ENCODE assay signal across 7 cellular contexts in the genomic region with DNA sequence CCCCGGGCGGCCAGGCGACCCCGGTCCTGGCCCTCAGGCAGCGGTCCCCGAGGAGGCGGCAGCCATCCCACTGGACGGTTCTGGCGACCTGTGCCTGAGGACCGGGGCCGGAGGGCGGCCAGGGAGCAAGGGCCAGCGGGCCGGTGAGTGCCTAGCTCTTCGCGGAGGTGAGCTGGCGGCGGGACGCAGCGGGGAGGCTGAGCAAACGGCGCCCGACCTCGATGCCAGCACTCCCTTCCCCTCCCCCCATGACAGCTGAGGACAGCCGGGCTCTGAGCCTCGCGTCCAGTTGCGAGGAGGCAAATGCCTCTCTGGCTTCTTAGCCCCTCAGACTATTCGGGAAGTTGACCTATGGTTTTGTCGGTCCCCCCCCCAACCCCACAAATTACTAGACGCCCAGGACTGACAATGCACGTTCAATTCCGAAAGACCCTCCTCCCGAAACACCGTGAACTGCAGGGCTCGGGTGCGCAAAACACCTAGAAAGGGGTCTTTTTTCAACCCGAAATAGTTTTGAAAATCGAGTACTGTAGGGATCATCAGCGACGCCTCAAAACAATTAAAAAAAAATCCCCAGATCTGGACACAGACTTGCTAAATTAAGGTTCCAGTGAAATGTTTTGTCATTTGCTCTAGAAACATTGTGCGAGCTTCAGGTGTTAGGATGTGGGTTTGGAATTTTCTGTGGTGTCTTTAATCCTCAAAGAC. TPM values are rescaled to one million over a fixed set of nuclear protein-coding genes. Genes with fewer than 3 reads are reported as not detected.
A peak's percentile ranks its signal among the peaks of the same experiment; 100 is the strongest.
DNase-seq lines count a peak whose midpoint lies in the region; TF ChIP-seq lines count a peak whose summit lies in the region.

No MANE protein-coding gene starts in this region.

- TF ChIP-seq POLR2A in breast epithelium (IDR thresholded peaks at IDR 0.05): no peak

- peak overlapping the region; percentile 99 for H3K4me3 ChIP-seq in GM12865 (ENCODE audit: low read depth, low read length)
- peak overlapping the region; percentile 71 to 91 (median 76) for H3K4me3 ChIP-seq in breast epithelium
- peak overlapping the region; percentile 96 for H3K4me3 ChIP-seq in skeletal muscle satellite cell (ENCODE audit: low read length)

- H3K9me3 ChIP-seq in breast epithelium: no peaks in the 10 kb centered on the region
- H3K9me3 ChIP-seq in skeletal muscle satellite cell (replicated peaks; ENCODE audit: low read length): no peaks in the 10 kb centered on the region

- in situ Hi-C loops in SK-MEL-5 (cut with HindIII; ENCODE audit: low pct_unique_long_range_greater_than_20kb, low sequenced_read_pairs): no loop called here

- intact Hi-C loops in breast epithelium (cut with DNase I; ENCODE audit: low total_unique reads): no loop called here

- peak overlapping the region; percentile 89 for H3K27ac ChIP-seq in breast epithelium

- no peak for TF ChIP-seq CTCF in GM12865 (IDR thresholded peaks at IDR 0.05; ENCODE audit: insufficient read depth, low read depth, low read length, missing control alignments)
- TF ChIP-seq CTCF in breast epithelium (IDR thresholded peaks at IDR 0.05): no peak

- H3K27me3 ChIP-seq in breast epithelium (no peaks in the 10 kb centered on the region), skeletal muscle satellite cell (ENCODE audit: control insufficient read depth, insufficient read depth, low read length) (no peaks in the 10 kb centered on the region)

- H3K4me2 ChIP-seq in skeletal muscle satellite cell (ENCODE audit: low read length): peak overlapping the region; percentile 98

- H3K4me1 ChIP-seq in breast epithelium (no peaks in the 10 kb centered on the region), skeletal muscle satellite cell (ENCODE audit: control insufficient read depth, insufficient read depth, low read length) (peaks cover 33% of the 10 kb centered on the region)

- H3K36me3 ChIP-seq in breast epithelium (no peaks in the 10 kb centered on the region), skeletal muscle satellite cell (ENCODE audit: insufficient read depth, low read length) (no peaks in the 10 kb centered on the region)

- peak overlapping the region; percentile 99 for H3K9ac ChIP-seq in skeletal muscle satellite cell (ENCODE audit: low read depth, low read length)

- peak; percentile 84 for DNase-seq in GM12865 (ENCODE audit: low read depth)
- peak; percentile 73 for DNase-seq in H4 (ENCODE audit: low spot score)
- peak; percentile 89 for DNase-seq in LHCN-M2 (ENCODE audit: low read depth)
- peak; percentile 60 for DNase-seq in SK-MEL-5 (ENCODE audit: low read depth, low spot score)
- no peak for DNase-seq in breast epithelium (ENCODE audit: low spot score in 2 of 2)
- DNase-seq in iPS-NIHi7 (ENCODE audit: extremely low spot score): peak; percentile 84

RNA-seq across cellular contexts. Expression of gene CDKN2C, which starts 8.3 kb away (rescaled TPM):
- 167 and 185 TPM in 2 replicates for total RNA-seq in H4 (2014; rRNA removed; shearing (Covaris generic))
- total RNA-seq in LHCN-M2 (2014; rRNA removed) (67.9 and 85.2 TPM in 2 replicates), breast epithelium (10 to 100 TPM; 27.1 to 40.0 (median 31.1) TPM)
- polyA plus RNA-seq in LHCN-M2 (2012): 42.9 TPM
- total RNA-seq in SK-MEL-5 (2014; rRNA removed; shearing (Covaris generic)): 5.4 TPM in 2 replicates
- polyA plus RNA-seq in SK-MEL-5 (2015; cell fraction: cytosol; rRNA removed): 13.3 and 14.4 TPM in 2 replicates
- 2.4 and 3.0 TPM in 2 replicates for polyA plus RNA-seq in SK-MEL-5 (2015; cell fraction: nucleus; rRNA removed)
- total RNA-seq in skeletal muscle satellite cell (2012; rRNA removed): 8.6 and 21.6 TPM in 2 replicates

RNA-seq across cellular contexts. Expression of gene FAF1, which starts 18.2 kb away (rescaled TPM):
- 91.9 and 97.3 TPM in 2 replicates for total RNA-seq in H4 (2014; rRNA removed; shearing (Covaris generic))
- total RNA-seq in LHCN-M2 (2014; rRNA removed) (65.6 and 71.9 TPM in 2 replicates), breast epithelium (10 to 100 TPM; 34.9 to 58.2 (median 42.0) TPM)
- polyA plus RNA-seq in LHCN-M2 (2012): 36.9 TPM
- total RNA-seq in SK-MEL-5 (2014; rRNA removed; shearing (Covaris generic)): 73.3 and 76.9 TPM in 2 replicates
- polyA plus RNA-seq in SK-MEL-5 (2015; cell fraction: cytosol; rRNA removed): 41.9 and 47.7 TPM in 2 replicates
- 27.8 and 61.3 TPM in 2 replicates for polyA plus RNA-seq in SK-MEL-5 (2015; cell fraction: nucleus; rRNA removed)
- total RNA-seq in skeletal muscle satellite cell (2012; rRNA removed): 51.1 and 61.6 TPM in 2 replicates

Comparison
In these comparisons a context has a peak if more than half of its experiments do, and no peak if none do; other contexts are left out.
1. DNase-seq: peak in GM12865 (single experiment), H4 (single experiment), LHCN-M2 (single experiment), SK-MEL-5 (single experiment) and iPS-NIHi7 (single experiment); none in breast epithelium (0 of 2).
2. Peak in every context shown above with its lines, with median percentiles within 50 percentile points of each other: H3K4me3 ChIP-seq.